ENCODE assay signal across 21 cellular contexts in genomic region chr12:109329710-109330109, GRCh38. TPM values are rescaled to one million over a fixed set of nuclear protein-coding genes. Genes with fewer than 3 reads are reported as not detected.
"Had no signal": no experiment of that assay in that cellular context is flagged by ENCODE, and none has a peak within 500 bp of the region (broad histone marks: within the 10 kb centered on the region; RNA-seq: fewer than 3 reads in every experiment).

No MANE protein-coding gene starts in this region.

- H3K9me3 Mint-ChIP-seq: activated CD4-positive, alpha-beta memory T cell treated with anti-CD3 and anti-CD28 coated beads, Interleukin-2, amount 10 ng/mL, durations not matched to agents 7 days and 5 days; activated naive CD4-positive, alpha-beta T cell treated with anti-CD3 and anti-CD28 coated beads, Interleukin-2, amount 50 U/mL, for 24 hours; activated T-cell treated with anti-CD3 and anti-CD28 coated beads, Interleukin-2, amount 50 U/mL, for 24 hours; natural killer cell; stimulated activated naive CD8-positive, alpha-beta T cell treated with anti-CD3 and anti-CD28 coated beads, Interleukin-15, Interleukin-2, amounts not matched to agents 100 ng/mL and 50 ng/mL, for 24 hours; type B pancreatic cell had no signal

- H3K4me3 Mint-ChIP-seq: activated CD4-positive, alpha-beta memory T cell treated with anti-CD3 and anti-CD28 coated beads, Interleukin-2, amount 10 ng/mL, durations not matched to agents 7 days and 5 days; activated naive CD4-positive, alpha-beta T cell treated with anti-CD3 and anti-CD28 coated beads, Interleukin-2, amount 50 U/mL, for 24 hours; activated T-cell treated with anti-CD3 and anti-CD28 coated beads, Interleukin-2, amount 50 U/mL, for 24 hours; natural killer cell; stimulated activated naive CD8-positive, alpha-beta T cell treated with anti-CD3 and anti-CD28 coated beads, Interleukin-15, Interleukin-2, amounts not matched to agents 100 ng/mL and 50 ng/mL, for 24 hours; T-helper 17 cell; type B pancreatic cell had no signal

- H3K36me3 Mint-ChIP-seq: activated naive CD4-positive, alpha-beta T cell treated with anti-CD3 and anti-CD28 coated beads, Interleukin-2, amount 50 U/mL, for 24 hours; natural killer cell; type B pancreatic cell had no signal

- H3K27ac Mint-ChIP-seq: activated CD4-positive, alpha-beta memory T cell treated with anti-CD3 and anti-CD28 coated beads, Interleukin-2, amount 10 ng/mL, durations not matched to agents 7 days and 5 days; activated naive CD4-positive, alpha-beta T cell treated with anti-CD3 and anti-CD28 coated beads, Interleukin-2, amount 50 U/mL, for 24 hours; activated T-cell treated with anti-CD3 and anti-CD28 coated beads, Interleukin-2, amount 50 U/mL, for 24 hours; natural killer cell; progenitor cell of endocrine pancreas; stimulated activated naive CD8-positive, alpha-beta T cell treated with anti-CD3 and anti-CD28 coated beads, Interleukin-15, Interleukin-2, amounts not matched to agents 100 ng/mL and 50 ng/mL, for 24 hours; T-helper 17 cell; type B pancreatic cell had no signal

- DNase-seq: activated CD4-positive, alpha-beta memory T cell treated with anti-CD3 and anti-CD28 coated beads, Interleukin-2, amount 10 ng/mL, durations not matched to agents 7 days and 5 days; activated CD4-positive, alpha-beta T cell treated with anti-CD3 and anti-CD28 coated beads for 4 hours; activated effector memory CD4-positive, alpha-beta T cell treated with Interleukin-2 at 50 U/mL for 16 hours; activated T-cell treated with anti-CD3 and anti-CD28 coated beads, Interleukin-2, amount 50 U/mL, for 24 hours; adrenal gland; central memory CD4-positive, alpha-beta T cell; colonic mucosa; islet precursor cell; left ventricle myocardium inferior; mucosa of descending colon; natural killer cell; nucleus accumbens; spleen; T-helper 17 cell had no signal

- H3K4me1 Mint-ChIP-seq: activated CD4-positive, alpha-beta memory T cell treated with anti-CD3 and anti-CD28 coated beads, Interleukin-2, amount 10 ng/mL, durations not matched to agents 7 days and 5 days; activated naive CD4-positive, alpha-beta T cell treated with anti-CD3 and anti-CD28 coated beads, Interleukin-2, amount 50 U/mL, for 24 hours; natural killer cell; T-helper 17 cell had no signal

- ATAC-seq: mucosa of descending colon, natural killer cell, sciatic nerve, T-helper 17 cell had no signal

- H3K27me3 Mint-ChIP-seq: activated naive CD4-positive, alpha-beta T cell treated with anti-CD3 and anti-CD28 coated beads, Interleukin-2, amount 50 U/mL, for 24 hours had no signal

RNA-seq across cellular contexts. Expression of gene MYO1H, which starts 18.0 kb away (rescaled TPM):
- total RNA-seq: activated CD4-positive, alpha-beta memory T cell treated with anti-CD3 and anti-CD28 coated beads, Interleukin-2, amount 10 ng/mL, durations not matched to agents 7 days and 5 days; adrenal gland; esophagus muscularis mucosa; hepatocyte; natural killer cell; sciatic nerve; spleen; T-helper 17 cell had no signal

RNA-seq across cellular contexts. Expression of gene FOXN4, which starts 20.6 kb away (rescaled TPM):
- total RNA-seq: activated CD4-positive, alpha-beta memory T cell treated with anti-CD3 and anti-CD28 coated beads, Interleukin-2, amount 10 ng/mL, durations not matched to agents 7 days and 5 days; adrenal gland; colonic mucosa; esophagus muscularis mucosa; hepatocyte; left ventricle myocardium inferior; natural killer cell; sciatic nerve; spleen; T-helper 17 cell had no signal
